ENCODE assay signal across 1 cellular context in genomic region chr1:12124693-12125421, GRCh38.
TF ChIP-seq lines count a peak whose summit lies in the region.

No MANE protein-coding gene starts in this region.

TF ChIP-seq in K562, 482 proteins besides CTCF, POLR2A, EP300 and RAD21 (continued from another document and continues in another):
- TF ChIP-seq NKRF (IDR thresholded peaks at IDR 0.05; ENCODE audit: borderline replicate concordance) (0 out of 2 replicates have a peak, but pooled peaks have one; percentile 31), PYGO2 (tag; IDR thresholded peaks at IDR 0.05) (peak; percentile 21; the same call in 1 of the 2 replicates), CBX3 (IDR thresholded peaks at IDR 0.05; ENCODE audit: borderline replicate concordance in 1 of 2, low read length in 2 of 2) (no peak), ZNF384 (IDR thresholded peaks at IDR 0.05; ENCODE audit: low read depth, low read length) (peak; percentile 31; the same call in 1 of the 2 replicates), ZKSCAN3 (CRISPR knock-in tag; IDR thresholded peaks at IDR 0.05) (no peak), MXD1 (CRISPR knock-in tag; IDR thresholded peaks at IDR 0.05; ENCODE audit: borderline replicate concordance, poor library complexity, severe bottlenecking) (no peak), ZKSCAN1 (IDR thresholded peaks at IDR 0.05; ENCODE audit: low read depth, low read length) (0 out of 2 replicates have a peak, but pooled peaks have one; percentile 31), ID3 (CRISPR knock-in tag; IDR thresholded peaks at IDR 0.05) (no peak), ID3 (tag; IDR thresholded peaks at IDR 0.05) (0 out of 2 replicates have a peak, but pooled peaks have one; percentile 14), ZNF766 (CRISPR knock-in tag; conservative IDR thresholded peaks at IDR 0.05) (peak; percentile 61; the same call in 1 of the 2 replicates), ZBTB11 (CRISPR knock-in tag; IDR thresholded peaks at IDR 0.05) (0 out of 6 replicates have a peak, but pooled peaks of 1 of the 3 experiments have one; percentile 28), HNRNPLL (IDR thresholded peaks at IDR 0.05; ENCODE audit: low read depth, low read length, poor library complexity, severe bottlenecking) (no peak), MLX (CRISPR knock-in tag; conservative IDR thresholded peaks at IDR 0.05) (no peak), NFRKB (IDR thresholded peaks at IDR 0.05; ENCODE audit: low read depth) (no peak), MCM3 (IDR thresholded peaks at IDR 0.05) (no peak), ATF3 (IDR thresholded peaks at IDR 0.05) (no peak), ATF3 (CRISPR knock-in tag; conservative IDR thresholded peaks at IDR 0.05) (0 out of 2 replicates have a peak, but pooled peaks have one; percentile 19), CXXC5 (CRISPR knock-in tag; IDR thresholded peaks at IDR 0.05) (no peak; the same call in 1 of the 2 replicates), ZNF165 (CRISPR knock-in tag; IDR thresholded peaks at IDR 0.05; ENCODE audit: borderline replicate concordance) (no peak), ZEB2 (IDR thresholded peaks at IDR 0.05) (no peak), ZNF408 (CRISPR knock-in tag; IDR thresholded peaks at IDR 0.05; ENCODE audit: low read depth) (no peak), HCFC1 (IDR thresholded peaks at IDR 0.05; ENCODE audit: low read depth, low read length) (no peak), SIN3B (IDR thresholded peaks at IDR 0.05; ENCODE audit: low read depth) (no peak), ZNF143 (CRISPR knock-in tag; IDR thresholded peaks at IDR 0.05) (0 out of 2 replicates have a peak, but pooled peaks have one; percentile 13), HES1 (IDR thresholded peaks at IDR 0.05; ENCODE audit: low read depth) (no peak), FOXP1 (CRISPR knock-in tag; IDR thresholded peaks at IDR 0.05) (peak; percentile 25; the same call in 1 of the 2 replicates), HLTF (IDR thresholded peaks at IDR 0.05) (peak; percentile 78; the same call in 1 of the 2 replicates), TOE1 (IDR thresholded peaks at IDR 0.05; ENCODE audit: borderline replicate concordance) (no peak), TOE1 (CRISPR knock-in tag; IDR thresholded peaks at IDR 0.05; ENCODE audit: borderline replicate concordance, low read depth) (no peak), MAFG (tag; conservative IDR thresholded peaks at IDR 0.05) (no peak), ZNF212 (CRISPR knock-in tag; IDR thresholded peaks at IDR 0.05) (no peak), TEAD1 (CRISPR knock-in tag; IDR thresholded peaks at IDR 0.05) (peak in 1 of 2 experiments; percentile 68; a peak in 1 of 4 replicates), CREB5 (CRISPR knock-in tag; IDR thresholded peaks at IDR 0.05) (no peak), HDAC6 (IDR thresholded peaks at IDR 0.05; ENCODE audit: low read depth, low read length) (no peak), ZNF561 (CRISPR knock-in tag; conservative IDR thresholded peaks at IDR 0.05) (no peak), DLX4 (CRISPR knock-in tag; IDR thresholded peaks at IDR 0.05) (no peak), CEBPG (CRISPR knock-in tag; IDR thresholded peaks at IDR 0.05) (no peak), CEBPG (tag; conservative IDR thresholded peaks at IDR 0.05 in 1 of 2, IDR thresholded peaks at IDR 0.05 in 1 of 2) (no peak), CC2D1A (IDR thresholded peaks at IDR 0.05) (peak; percentile 95), OTX1 (CRISPR knock-in tag; IDR thresholded peaks at IDR 0.05) (peak; percentile 86; the same call in 1 of the 2 replicates), DACH1 (IDR thresholded peaks at IDR 0.05; ENCODE audit: partially characterized antibody) (no peak), TAF15 (IDR thresholded peaks at IDR 0.05; ENCODE audit: low read depth, low read length) (no peak), TCF7L2 (IDR thresholded peaks at IDR 0.05; ENCODE audit: low read depth, low read length) (no peak), CREM (IDR thresholded peaks at IDR 0.05; ENCODE audit: low read depth) (no peak), ESRRB (CRISPR knock-in tag; IDR thresholded peaks at IDR 0.05; ENCODE audit: borderline replicate concordance) (no peak), ZNF668 (CRISPR knock-in tag; IDR thresholded peaks at IDR 0.05) (0 out of 2 replicates have a peak, but pooled peaks have one; percentile 36), ZNF407 (IDR thresholded peaks at IDR 0.05; ENCODE audit: low read depth) (no peak), IFI16 (CRISPR knock-in tag; IDR thresholded peaks at IDR 0.05) (no peak), ELF4 (CRISPR knock-in tag; IDR thresholded peaks at IDR 0.05) (peak; percentile 93), ZBED1 (IDR thresholded peaks at IDR 0.05) (no peak)
